In genomic region chr1:183262628-183263220, GRCh38 we compare ENCODE assay signal across 25 cellular contexts.
DNase-seq lines count a peak whose midpoint lies in the region; ATAC-seq and TF ChIP-seq lines count a peak whose summit lies in the region.
"Had no signal": no experiment of that assay in that cellular context is flagged by ENCODE, and none has a peak within 500 bp of the region (broad histone marks: within the 10 kb centered on the region; RNA-seq: fewer than 3 reads in every experiment).

No MANE protein-coding gene starts in this region.

- H3K4me2 ChIP-seq in GM23248 (ENCODE audit: unreplicated experiment) (no peak overlapping the region), GM23338 (no peak overlapping the region)
- H3K4me2 ChIP-seq: A549 had no signal

- H3K9me3 Mint-ChIP-seq in nephron: no peaks in the 10 kb centered on the region
- H3K9me3 Mint-ChIP-seq in GM23338: no peaks in the 10 kb centered on the region
- H3K9me3 Mint-ChIP-seq: CD8-positive, alpha-beta T cell had no signal

- H3K36me3 ChIP-seq in GM23248 (ENCODE audit: low read depth): no peaks in the 10 kb centered on the region
- no peaks in the 10 kb centered on the region for H3K36me3 ChIP-seq in thyroid gland
- H3K36me3 ChIP-seq in GM23338 (ENCODE audit: insufficient read depth): no peaks in the 10 kb centered on the region

- ATAC-seq in HG03108 (IDR thresholded peaks at IDR 0.05; ENCODE audit: unreplicated experiment) (no peak), GM23338 (no peak), HG03457 (IDR thresholded peaks at IDR 0.05; ENCODE audit: unreplicated experiment) (no peak)
- ATAC-seq: A549; CD8-positive, alpha-beta T cell; K562 had no signal

- no peaks in the 10 kb centered on the region for H3K36me3 Mint-ChIP-seq in nephron (ENCODE audit: low read depth)
- no peaks in the 10 kb centered on the region; the same call in 2 of the 3 replicates for H3K36me3 Mint-ChIP-seq in GM23338 (ENCODE audit: low read depth)
- H3K36me3 Mint-ChIP-seq: CD8-positive, alpha-beta T cell had no signal

- no peak overlapping the region for H3K4me3 ChIP-seq in GM23248
- no peak overlapping the region for H3K4me3 ChIP-seq in thyroid gland (replicated peaks in 1 of 3)
- no peak overlapping the region for H3K4me3 ChIP-seq in GM23338
- H3K4me3 ChIP-seq: A549, K562, SK-N-MC had no signal

- H3K4me1 Mint-ChIP-seq in nephron (peaks cover 5% of the 10 kb centered on the region), GM23338 (peaks cover 18% of the 10 kb centered on the region)

- no peak for TF ChIP-seq CTCF in nephron (IDR thresholded peaks at IDR 0.05; ENCODE audit: unreplicated experiment in 3 of 3)
- TF ChIP-seq CTCF in thyroid gland (IDR thresholded peaks at IDR 0.05): no peak
- TF ChIP-seq CTCF in GM23338 (conservative IDR thresholded peaks at IDR 0.05; ENCODE audit: low read depth in 2 of 2): no peak

- peaks cover 5% of the 10 kb centered on the region for H3F3A ChIP-seq in GM23248 (ENCODE audit: insufficient read depth)
- H3F3A ChIP-seq in GM23338 (replicated peaks; ENCODE audit: low read depth): no peaks in the 10 kb centered on the region

- H3K9ac ChIP-seq in GM23248: no peak overlapping the region

- H3K9me2 ChIP-seq in GM23248 (ENCODE audit: insufficient read depth) (no peaks in the 10 kb centered on the region), GM23338 (ENCODE audit: insufficient read depth) (peaks cover 13% of the 10 kb centered on the region; the same call in 1 of the 2 replicates)

- H3K27me3 Mint-ChIP-seq in nephron (ENCODE audit: low read depth): no peaks in the 10 kb centered on the region
- no peaks in the 10 kb centered on the region for H3K27me3 Mint-ChIP-seq in GM23338 (ENCODE audit: insufficient read depth, low read depth, poor library complexity)

- H4K20me1 ChIP-seq in GM23248 (ENCODE audit: insufficient read depth) (no peaks in the 10 kb centered on the region), GM23338 (replicated peaks; ENCODE audit: insufficient read depth) (no peaks in the 10 kb centered on the region)

- H3K27ac Mint-ChIP-seq in nephron (peak overlapping the region in 2 of 3 experiments; percentile 9 to 14), GM23338 (no peak overlapping the region)
- H3K27ac Mint-ChIP-seq: CD8-positive, alpha-beta T cell had no signal

- H2AFZ ChIP-seq in GM23248 (peak overlapping the region; percentile 35; the same call in 1 of the 2 replicates), GM23338 (no peak overlapping the region)

- H3K4me3 Mint-ChIP-seq in nephron: no peak overlapping the region
- no peak overlapping the region for H3K4me3 Mint-ChIP-seq in GM23338
- H3K4me3 Mint-ChIP-seq: CD8-positive, alpha-beta T cell had no signal

- no peak for DNase-seq in GM23248
- DNase-seq in NCI-H2171 (lab: John Stamatoyannopoulos, UW): peak; percentile 77
- DNase-seq in thyroid gland: peak; percentile 37 to 46
- no peak for DNase-seq in GM23338 (ENCODE audit: low spot score)
- DNase-seq: AML-193; Caco-2; CD8-positive, alpha-beta T cell; DMS79 treated with DMSO at 0.1 percent for 48 hours; GF-D8; H7; Kasumi-1; NCI-H1092 treated with DMSO at 0.1 percent for 48 hours; NCI-H1436; NCI-H1930; NCI-H2107; NCI-H526 treated with DMSO at 0.1 percent for 48 hours; RPMI8226; SIG-M5 had no signal

- H3K27ac ChIP-seq in GM23248 (no peak overlapping the region), thyroid gland (peak overlapping the region; percentile 32 to 69 (median 40)), GM23338 (ENCODE audit: low read depth) (no peak overlapping the region)
- H3K27ac ChIP-seq: A549, C4-2B, SK-N-MC had no signal

- in situ Hi-C loops in GM23248 (cut with MboI): no loop called here

- peaks cover 9% of the 10 kb centered on the region for H3K4me1 ChIP-seq in GM23248 (ENCODE audit: insufficient read depth)
- peaks cover 13 to 22% of the 10 kb centered on the region in 2 donors for H3K4me1 ChIP-seq in thyroid gland
- peaks cover 12% of the 10 kb centered on the region; the same call in 1 of the 2 replicates for H3K4me1 ChIP-seq in GM23338 (ENCODE audit: insufficient read depth)
- H3K4me1 ChIP-seq: A549, Caco-2 had no signal

- intact Hi-C loops in thyroid gland (cut with DNase I): no loop called here

- no peaks in the 10 kb centered on the region for H3K27me3 ChIP-seq in GM23248 (replicated peaks; ENCODE audit: insufficient read depth)
- H3K27me3 ChIP-seq in thyroid gland: no peaks in the 10 kb centered on the region
- no peaks in the 10 kb centered on the region for H3K27me3 ChIP-seq in GM23338 (ENCODE audit: insufficient read depth)

- H3K79me2 ChIP-seq in GM23248 (ENCODE audit: insufficient read depth) (no peaks in the 10 kb centered on the region), GM23338 (replicated peaks; ENCODE audit: insufficient read depth) (no peaks in the 10 kb centered on the region)

- WGBS in GM23248 (ENCODE audit: low coverage in 1 of 2, low lambda C conversion rate in 2 of 2, missing lambda C conversion rate in 2 of 2), 2 experiments: 70 to 76% methylated on average over 5 of the region's 5 CpGs
- WGBS in thyroid gland, 2 donors: 32 to 36% methylated on average over 5 of the region's 5 CpGs

- H3K9me3 ChIP-seq in GM23248 (ENCODE audit: low read depth): no peaks in the 10 kb centered on the region
- H3K9me3 ChIP-seq in thyroid gland: no peaks in the 10 kb centered on the region
- H3K9me3 ChIP-seq: A549, Caco-2 had no signal

- TF ChIP-seq POLR2A in thyroid gland (IDR thresholded peaks at IDR 0.05): no peak

TF ChIP-seq in GM23338, 12 proteins besides CTCF, POLR2A, EP300 and RAD21 (continues in another document):
- TF ChIP-seq POLR2AphosphoS5 (IDR thresholded peaks at IDR 0.05; ENCODE audit: low read depth) (no peak), ZNF462 (CRISPR knock-in tag; IDR thresholded peaks at IDR 0.05) (no peak), ETS1 (IDR thresholded peaks at IDR 0.05) (no peak)

Comparison
In these comparisons a context has a peak if more than half of its experiments do, and no peak if none do; other contexts are left out.
1. DNase-seq: peak in NCI-H2171 (single experiment) and thyroid gland (2 of 2); none in GM23248 (single experiment) and GM23338 (single experiment).
2. H3K27ac ChIP-seq: peak in thyroid gland (3 of 3); none in GM23248 (single experiment) and GM23338 (single experiment).